Comparison of ENCODE assay signal across 20 cellular contexts in the genomic region with DNA sequence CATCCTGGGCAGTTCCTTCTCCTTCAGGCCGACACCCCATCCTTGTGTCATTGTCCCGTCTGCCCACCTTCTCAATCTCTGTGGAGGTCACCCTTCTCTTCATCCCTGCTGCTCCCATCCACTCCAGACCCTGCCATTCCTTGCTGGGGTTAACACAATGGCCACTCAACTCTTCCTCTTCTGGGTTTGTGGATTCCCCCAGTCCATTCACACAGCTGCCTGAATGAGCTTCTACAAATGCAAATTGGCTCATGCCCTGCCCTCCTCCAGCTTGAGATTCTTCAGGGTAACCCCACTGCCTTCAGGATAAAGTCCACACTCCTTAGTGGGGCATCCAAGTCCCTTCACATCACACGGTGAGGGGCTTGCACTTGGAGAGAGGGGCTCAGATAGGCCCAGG. TPM values are rescaled to one million over a fixed set of nuclear protein-coding genes. Genes with fewer than 3 reads are reported as not detected.
A peak's percentile ranks its signal among the peaks of the same experiment; 100 is the strongest.
DNase-seq lines count a peak whose midpoint lies in the region; ATAC-seq and TF ChIP-seq lines count a peak whose summit lies in the region.
"Had no signal": no experiment of that assay in that cellular context is flagged by ENCODE, and none has a peak within 500 bp of the region (broad histone marks: within the 10 kb centered on the region; RNA-seq: fewer than 3 reads in every experiment).

No MANE protein-coding gene starts in this region.

- no peak for TF ChIP-seq CTCF in GM23338 (conservative IDR thresholded peaks at IDR 0.05; ENCODE audit: low read depth in 2 of 2)
- TF ChIP-seq CTCF in WTC11 (IDR thresholded peaks at IDR 0.05) = no peak
- TF ChIP-seq CTCF in endodermal cell (conservative IDR thresholded peaks at IDR 0.05) = no peak
- no peak for TF ChIP-seq CTCF in left lung (IDR thresholded peaks at IDR 0.05)

- no peaks in the 10 kb centered on the region for H3K79me2 ChIP-seq in GM23338 (replicated peaks; ENCODE audit: insufficient read depth)

- peak; percentile 50 for ATAC-seq in GM23338
- peak; percentile 71 for ATAC-seq in WTC11
- no peak for ATAC-seq in GM18868 (IDR thresholded peaks at IDR 0.05; ENCODE audit: unreplicated experiment)
- ATAC-seq in left lung = no peak
- ATAC-seq: GM12878, HepG2 had no signal

- H3K9me3 Mint-ChIP-seq in GM23338 (no peaks in the 10 kb centered on the region), WTC11 (no peaks in the 10 kb centered on the region), endodermal cell (no peaks in the 10 kb centered on the region)

- 79 to 82% methylated on average over 2 to 3 of the region's 3 CpGs for WGBS in endodermal cell (ENCODE audit: insufficient coverage in 1 of 2, insufficient read length in 1 of 2), 2 experiments

- H3K36me3 Mint-ChIP-seq in GM23338 (ENCODE audit: low read depth) (no peaks in the 10 kb centered on the region), WTC11 (no peaks in the 10 kb centered on the region), endodermal cell (ENCODE audit: low read depth) (no peaks in the 10 kb centered on the region)
- H3K36me3 Mint-ChIP-seq: CD14-positive monocyte; CD4-positive, alpha-beta memory T cell had no signal

- H3K36me3 ChIP-seq in GM23338 (ENCODE audit: insufficient read depth) = no peaks in the 10 kb centered on the region
- no peaks in the 10 kb centered on the region for H3K36me3 ChIP-seq in endodermal cell (ENCODE audit: control insufficient read depth, insufficient read depth, low read length)
- H3K36me3 ChIP-seq in left lung = no peaks in the 10 kb centered on the region
- H3K36me3 ChIP-seq: BLaER1 had no signal

- H3K9me2 ChIP-seq in GM23338 (ENCODE audit: insufficient read depth) = peaks cover 21% of the 10 kb centered on the region

- intact Hi-C loops in posterior vena cava (cut with DNase I) = no loop called here
- intact Hi-C loops in left lung (cut with DNase I) = no loop called here

- no peak overlapping the region for H3K27ac Mint-ChIP-seq in GM23338
- H3K27ac Mint-ChIP-seq in WTC11 = no peak overlapping the region
- H3K27ac Mint-ChIP-seq in endodermal cell = no peak overlapping the region
- H3K27ac Mint-ChIP-seq: CD14-positive monocyte; CD4-positive, alpha-beta memory T cell had no signal

- no peak overlapping the region for H3K27ac ChIP-seq in GM23338 (ENCODE audit: low read depth)
- H3K27ac ChIP-seq in endodermal cell (ENCODE audit: low read depth, low read length) = no peak overlapping the region
- H3K27ac ChIP-seq in left lung = no peak overlapping the region
- H3K27ac ChIP-seq: BLaER1, GM23248 had no signal

- H3K4me1 Mint-ChIP-seq in GM23338 = peaks cover 9% of the 10 kb centered on the region; the same call in 2 of the 3 replicates
- H3K4me1 Mint-ChIP-seq in WTC11 = peaks cover 21% of the 10 kb centered on the region
- no peaks in the 10 kb centered on the region for H3K4me1 Mint-ChIP-seq in endodermal cell
- H3K4me1 Mint-ChIP-seq: CD14-positive monocyte; CD4-positive, alpha-beta memory T cell had no signal

- no peak overlapping the region for H3K4me3 Mint-ChIP-seq in GM23338
- no peak overlapping the region for H3K4me3 Mint-ChIP-seq in WTC11
- H3K4me3 Mint-ChIP-seq in endodermal cell = no peak overlapping the region
- H3K4me3 Mint-ChIP-seq: CD14-positive monocyte; CD4-positive, alpha-beta memory T cell had no signal

- POLR2A ChIA-PET in WTC11 (lab: Charles Lee) = interaction anchor here (0.7 kb wide), 1 partner anchor 108 kb away, joined by 3 read pairs; no protein-coding TSS in a partner anchor

- H3K27me3 Mint-ChIP-seq in GM23338 (ENCODE audit: insufficient read depth, low read depth, poor library complexity) (peaks cover 2% of the 10 kb centered on the region), WTC11 (ENCODE audit: low read depth) (peaks cover 14% of the 10 kb centered on the region), endodermal cell (ENCODE audit: insufficient read depth) (peaks cover 4% of the 10 kb centered on the region)

- CTCF ChIA-PET in WTC11 (lab: Charles Lee) = interaction anchor here (0.7 to 2.0 kb wide), 5 partner anchors 11 to 266 kb away, joined by 3 to 7 read pairs (median 4); no protein-coding TSS in a partner anchor

- no peaks in the 10 kb centered on the region for H4K20me1 ChIP-seq in GM23338 (replicated peaks; ENCODE audit: insufficient read depth)
- H4K20me1 ChIP-seq: BLaER1 had no signal

- H2AFZ ChIP-seq in GM23338 = no peak overlapping the region
- H2AFZ ChIP-seq: GM23248 had no signal

- H3K4me3 ChIP-seq in GM23338 (no peak overlapping the region), endodermal cell (ENCODE audit: low read length) (no peak overlapping the region), left lung (no peak overlapping the region)
- H3K4me3 ChIP-seq: BLaER1, GM12878, GM23248 had no signal

- H3K9me3 ChIP-seq in endodermal cell (ENCODE audit: control insufficient read depth, low read length) (no peaks in the 10 kb centered on the region), left lung (no peaks in the 10 kb centered on the region)
- H3K9me3 ChIP-seq: BLaER1 had no signal

- H3K4me1 ChIP-seq in GM23338 (ENCODE audit: insufficient read depth) (peaks cover 35% of the 10 kb centered on the region), endodermal cell (ENCODE audit: control insufficient read depth, insufficient read depth, low read length) (no peaks in the 10 kb centered on the region), left lung (no peaks in the 10 kb centered on the region)

- H3K27me3 ChIP-seq in GM23338 (ENCODE audit: insufficient read depth) = no peaks in the 10 kb centered on the region
- H3K27me3 ChIP-seq in endodermal cell (ENCODE audit: control insufficient read depth, insufficient read depth, low read length, poor library complexity, severe bottlenecking) = no peaks in the 10 kb centered on the region
- no peaks in the 10 kb centered on the region for H3K27me3 ChIP-seq in left lung
- H3K27me3 ChIP-seq: BLaER1 had no signal

- no peak overlapping the region for H3K9ac ChIP-seq in endodermal cell (ENCODE audit: extremely low read depth, low read length, poor library complexity, severe bottlenecking)
- H3K9ac ChIP-seq: BLaER1, GM23248 had no signal

- DNase-seq in GM23338 (ENCODE audit: low spot score) = peak; percentile 21
- no peak for DNase-seq in WTC11 (ENCODE audit: low spot score)
- peak; percentile 52 for DNase-seq in endodermal cell
- DNase-seq in posterior vena cava (ENCODE audit: low spot score) = peak; percentile 13
- no peak for DNase-seq in COLO668 (lab: John Stamatoyannopoulos, UW; ENCODE audit: unreplicated experiment)
- DNase-seq in left lung = no peak
- DNase-seq: 8988T; Calu3; CD4-positive, alpha-beta memory T cell; DMS79 treated with DMSO at 0.1 percent for 48 hours; GF-D8; GM23248; H7; KG1 had no signal

- H3K4me2 ChIP-seq in GM23338 = peak overlapping the region; percentile 48

- H3F3A ChIP-seq in GM23338 (replicated peaks; ENCODE audit: low read depth) = no peaks in the 10 kb centered on the region

TF ChIP-seq in GM23338, 12 proteins besides CTCF, POLR2A, EP300 and RAD21 (continues in another document):
- no peak for TF ChIP-seq ZNF114 (CRISPR knock-in tag; IDR thresholded peaks at IDR 0.05)

TF ChIP-seq in WTC11, 78 proteins besides CTCF, POLR2A, EP300 and RAD21:
- TF ChIP-seq ZNF671 (CRISPR knock-in tag; IDR thresholded peaks at IDR 0.05) (no peak), MXD4 (CRISPR knock-in tag; IDR thresholded peaks at IDR 0.05; ENCODE audit: borderline replicate concordance) (0 out of 2 replicates have a peak, but pooled peaks have one; percentile 11)
- TF ChIP-seq, protein P1, sequence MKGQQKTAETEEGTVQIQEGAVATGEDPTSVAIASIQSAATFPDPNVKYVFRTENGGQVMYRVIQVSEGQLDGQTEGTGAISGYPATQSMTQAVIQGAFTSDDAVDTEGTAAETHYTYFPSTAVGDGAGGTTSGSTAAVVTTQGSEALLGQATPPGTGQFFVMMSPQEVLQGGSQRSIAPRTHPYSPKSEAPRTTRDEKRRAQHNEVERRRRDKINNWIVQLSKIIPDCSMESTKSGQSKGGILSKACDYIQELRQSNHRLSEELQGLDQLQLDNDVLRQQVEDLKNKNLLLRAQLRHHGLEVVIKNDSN (CRISPR knock-in tag; IDR thresholded peaks at IDR 0.05) = no peak

RNA-seq across cellular contexts. Expression of a gene that starts 17.2 kb away (rescaled TPM):
- 0.21 and 0.74 TPM in 2 replicates for total RNA-seq in GM23338 (2014; rRNA removed; shearing (Covaris generic))
- 0.47 and 0.83 TPM in 2 replicates for polyA plus RNA-seq in GM23338 (2016; fragmentation: Nextera tagmentation; extraction: Ambion mirVana)
- total RNA-seq in WTC11 (2021) = 1.4 to 2.4 TPM (median 1.7 TPM) in 3 replicates
- under 1 TPM; 0.29 to 0.42 TPM for total RNA-seq in endodermal cell
- polyA plus RNA-seq in endodermal cell (2013, experiment 1 of 2) = 5.3 TPM
- 4.7 TPM for polyA plus RNA-seq in endodermal cell (2013, experiment 2 of 2)
- not detected for total RNA-seq in posterior vena cava
- under 1 TPM; 0.16 to 0.26 TPM for total RNA-seq in left lung
- total RNA-seq: Calu3; CD4-positive, alpha-beta memory T cell; GM12878; GM23248; HepG2 had no signal
- polyA plus RNA-seq: AG04450; CD14-positive monocyte; CD4-positive, alpha-beta memory T cell; GM12878; GM23248; HepG2 had no signal

Comparison
In these comparisons a context has a peak if more than half of its experiments do, and no peak if none do; other contexts are left out.
1. ATAC-seq: peak in GM23338 (single experiment) and WTC11 (single experiment); none in GM18868 (single experiment) and left lung (single experiment).
2. DNase-seq: peak in GM23338 (single experiment), endodermal cell (single experiment) and posterior vena cava (single experiment); none in WTC11 (single experiment), COLO668 (single experiment) and left lung (0 of 2).